In the genomic region with DNA sequence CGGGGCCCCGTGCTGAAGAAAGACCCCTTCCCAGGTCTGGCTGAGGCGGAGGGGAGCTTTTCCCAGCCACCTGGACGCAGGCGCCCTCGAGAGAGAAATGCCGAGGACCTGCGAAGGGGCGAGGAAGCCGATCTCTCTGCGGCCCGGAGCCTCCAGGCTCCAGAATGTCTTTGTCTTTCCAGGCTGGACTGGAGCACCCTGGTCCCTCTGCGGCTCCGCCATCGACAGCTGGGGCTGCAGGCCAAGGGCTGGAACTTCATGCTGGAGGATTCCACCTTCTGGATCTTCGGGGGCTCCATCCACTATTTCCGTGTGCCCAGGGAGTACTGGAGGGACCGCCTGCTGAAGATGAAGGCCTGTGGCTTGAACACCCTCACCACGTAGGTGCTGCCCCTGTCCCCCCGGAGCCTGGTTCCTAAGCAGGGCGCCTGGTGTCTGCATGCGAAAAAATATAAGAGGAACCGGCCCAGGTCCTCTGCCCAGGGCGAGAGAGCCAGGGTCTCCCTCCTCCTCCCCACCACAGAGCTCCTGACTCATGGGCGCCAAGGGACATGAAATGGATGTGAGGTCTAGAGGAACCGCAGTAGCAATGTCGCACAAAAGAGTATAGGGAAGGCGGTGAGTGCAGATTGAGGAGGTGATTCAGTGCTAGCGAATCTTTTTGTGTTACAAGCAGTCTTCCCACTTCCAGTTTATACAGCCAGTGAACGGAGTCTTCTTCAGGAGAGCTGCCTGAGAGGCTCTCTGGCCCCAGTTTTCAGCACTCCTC, we compare ENCODE assay signal across 21 cellular contexts. TPM values are rescaled to one million over a fixed set of nuclear protein-coding genes. Genes with fewer than 3 reads are reported as not detected.
"Had no signal": no experiment of that assay in that cellular context is flagged by ENCODE, and none has a peak within 500 bp of the region (broad histone marks: within the 10 kb centered on the region; RNA-seq: fewer than 3 reads in every experiment).

No MANE protein-coding gene starts in this region.

- H3K4me3 Mint-ChIP-seq: memory B cell, nephron had no signal

- H3K4me3 ChIP-seq: hepatocyte, spleen, thoracic aorta, upper lobe of right lung had no signal

- DNase-seq: activated CD4-positive, alpha-beta T cell treated with anti-CD3 and anti-CD28 coated beads for 1 hour; activated CD4-positive, alpha-beta T cell treated with anti-CD3 and anti-CD28 coated beads, Interleukin-2, amount 50 U/mL, for 1 hour; activated naive CD4-positive, alpha-beta T cell treated with Interleukin-2 at 50 U/mL for 16 hours; activated T-cell treated with anti-CD3 and anti-CD28 coated beads, Interleukin-2, amount 50 U/mL, for 48 hours; cerebellar nuclear complex; effector CD4-positive, alpha-beta T cell; erythroblast; foreskin melanocyte; glutamatergic neuron; nucleus accumbens; retina; spleen; stimulated activated CD4-positive, alpha-beta T cell treated with anti-CD3 and anti-CD28 coated beads, Interleukin-4, amount 100 ng/mL, for 1 hour; stimulated activated naive CD4-positive, alpha-beta T cell; T-helper 9 cell; upper lobe of right lung had no signal

- H3K4me2 ChIP-seq: hepatocyte had no signal

- H3K9me3 ChIP-seq: spleen, thoracic aorta, upper lobe of right lung had no signal

- H3K4me1 ChIP-seq: spleen, upper lobe of right lung had no signal

- H3K4me1 Mint-ChIP-seq: memory B cell had no signal

- H3K27me3 ChIP-seq: hepatocyte, upper lobe of right lung had no signal

- H3K9me3 Mint-ChIP-seq: memory B cell, nephron had no signal

- H3K36me3 Mint-ChIP-seq: memory B cell had no signal

- H3K27ac ChIP-seq: hepatocyte, spleen, thoracic aorta, upper lobe of right lung had no signal

- H2AFZ ChIP-seq: hepatocyte had no signal

- ATAC-seq: upper lobe of right lung had no signal

- H3K27ac Mint-ChIP-seq: memory B cell, nephron had no signal

- H3K36me3 ChIP-seq: spleen, thoracic aorta, upper lobe of right lung had no signal

RNA-seq across cellular contexts. Expression of gene GLB1L2, which starts 11.0 kb away (rescaled TPM):
- total RNA-seq: myocyte had no signal
